ENCODE assay signal across 9 cellular contexts in the genomic region with DNA sequence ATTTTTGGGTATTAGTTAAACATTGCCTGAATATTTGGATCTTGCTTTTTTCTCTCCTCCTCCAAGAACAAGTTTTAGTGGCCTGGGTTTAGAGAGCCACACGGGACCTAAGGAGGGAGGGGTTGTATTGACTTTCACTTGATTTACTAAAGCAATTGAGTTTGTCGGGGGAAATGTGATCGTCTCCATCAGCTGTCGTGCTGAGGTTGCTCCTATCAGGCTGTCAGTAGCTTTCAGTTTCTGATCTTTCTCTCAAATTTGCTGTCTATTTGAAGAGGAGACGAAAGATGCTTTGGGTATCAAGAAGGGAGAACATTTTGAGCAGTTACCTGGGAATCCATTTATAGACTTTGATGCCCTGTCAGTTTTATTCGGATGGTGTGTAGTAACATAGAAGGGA.
DNase-seq lines count a peak whose midpoint lies in the region; ATAC-seq and TF ChIP-seq lines count a peak whose summit lies in the region.
"Had no signal": no experiment of that assay in that cellular context is flagged by ENCODE, and none has a peak within 500 bp of the region (broad histone marks: within the 10 kb centered on the region; RNA-seq: fewer than 3 reads in every experiment).

No MANE protein-coding gene starts in this region.

- H3K79me2 ChIP-seq in fibroblast of lung (ENCODE audit: control insufficient read depth, insufficient read depth, low read length): no peaks in the 10 kb centered on the region

- peak overlapping the region; percentile 3 for H3K4me2 ChIP-seq in fibroblast of lung (ENCODE audit: extremely low read depth, insufficient read depth, low read length)

- peaks cover 2% of the 10 kb centered on the region for H3K4me1 ChIP-seq in fibroblast of lung (ENCODE audit: control insufficient read depth, extremely low read depth, insufficient read depth, low read length)

- H3K4me3 ChIP-seq in GM12865 (ENCODE audit: low read depth, low read length): peak overlapping the region; percentile 37
- no peak overlapping the region for H3K4me3 ChIP-seq in fibroblast of lung (replicated peaks in 1 of 4; ENCODE audit: control extremely low read depth in 1 of 4, insufficient read depth in 1 of 4, low read depth in 3 of 4, low read length in 4 of 4)

- intact Hi-C loops in posterior cingulate gyrus (cut with DNase I): no loop called here

- H3K9me3 ChIP-seq in fibroblast of lung (ENCODE audit: control insufficient read depth, insufficient read depth, low read depth, low read length): no peaks in the 10 kb centered on the region

- H3K36me3 ChIP-seq in fibroblast of lung (ENCODE audit: control insufficient read depth, insufficient read depth, low read length): no peaks in the 10 kb centered on the region

- H3K9ac ChIP-seq in fibroblast of lung (ENCODE audit: insufficient read depth, low read length): no peak overlapping the region

- DNase-seq in GM12865 (ENCODE audit: low read depth): peak; percentile 60
- no peak for DNase-seq in fibroblast of lung (ENCODE audit: low read depth in 2 of 2)
- DNase-seq in GDM1 (lab: John Stamatoyannopoulos, UW): no peak
- no peak for DNase-seq in posterior cingulate gyrus
- no peak for DNase-seq in SIG-M5 treated with dmso at 0.1 percent for 504 hours (lab: John Stamatoyannopoulos, UW; ENCODE audit: unreplicated experiment)
- DNase-seq: activated CD8-positive, alpha-beta memory T cell treated with anti-CD3 and anti-CD28 coated beads, Interleukin-2, amount 50 U/mL, for 4 hours had no signal

- TF ChIP-seq CTCF in GM12865 (IDR thresholded peaks at IDR 0.05; ENCODE audit: insufficient read depth, low read depth, low read length, missing control alignments) (no peak), fibroblast of lung (conservative IDR thresholded peaks at IDR 0.05 in 1 of 2, IDR thresholded peaks at IDR 0.05 in 1 of 2; ENCODE audit: low read depth in 1 of 2, low read length in 2 of 2) (no peak)

- H3K27ac ChIP-seq in fibroblast of lung (ENCODE audit: insufficient read depth, low read length): no peak overlapping the region

- no peaks in the 10 kb centered on the region for H3K27me3 ChIP-seq in fibroblast of lung (ENCODE audit: control insufficient read depth, insufficient read depth, low read length)

- ATAC-seq in GM19467 (IDR thresholded peaks at IDR 0.05; ENCODE audit: unreplicated experiment): peak; percentile 89
- peak; percentile 86 for ATAC-seq in HG03159 (IDR thresholded peaks at IDR 0.05; ENCODE audit: unreplicated experiment)
- no peak for ATAC-seq in HG02840 (IDR thresholded peaks at IDR 0.05; ENCODE audit: low FRiP score, unreplicated experiment)

- H4K20me1 ChIP-seq in fibroblast of lung (ENCODE audit: control insufficient read depth, extremely low read depth, insufficient read depth, low read length): no peaks in the 10 kb centered on the region

- H2AFZ ChIP-seq in fibroblast of lung (ENCODE audit: low read length): peak overlapping the region; percentile 9
